Comparison of ENCODE assay signal across 1 cellular context in genomic region chr7:43726466-43726865, GRCh38.
TF ChIP-seq lines count a peak whose summit lies in the region.

No MANE protein-coding gene starts in this region.

TF ChIP-seq in HepG2, 621 proteins besides CTCF, POLR2A, EP300 and RAD21:
- TF ChIP-seq MAFK (conservative IDR thresholded peaks at IDR 0.05 in 1 of 2, IDR thresholded peaks at IDR 0.05 in 1 of 2; ENCODE audit: low read length in 2 of 2) = no peak
- no peak for TF ChIP-seq CENPT (CRISPR knock-in tag; IDR thresholded peaks at IDR 0.05; ENCODE audit: low read depth)
- no peak for TF ChIP-seq MBNL3 (CRISPR knock-in tag; conservative IDR thresholded peaks at IDR 0.05)
- no peak for TF ChIP-seq CC2D1A (CRISPR knock-in tag; IDR thresholded peaks at IDR 0.05)
- no peak for TF ChIP-seq ERF (CRISPR knock-in tag; IDR thresholded peaks at IDR 0.05)
- no peak for TF ChIP-seq AHDC1 (CRISPR knock-in tag; IDR thresholded peaks at IDR 0.05; ENCODE audit: borderline replicate concordance)
- TF ChIP-seq ZNF512 (CRISPR knock-in tag; IDR thresholded peaks at IDR 0.05) = no peak
- no peak for TF ChIP-seq JDP2 (CRISPR knock-in tag; IDR thresholded peaks at IDR 0.05; ENCODE audit: borderline replicate concordance)
- no peak for TF ChIP-seq HHEX (CRISPR knock-in tag; IDR thresholded peaks at IDR 0.05)
- no peak for TF ChIP-seq ZNF75D (CRISPR knock-in tag; IDR thresholded peaks at IDR 0.05; ENCODE audit: borderline replicate concordance)
- no peak for TF ChIP-seq ELK4 (CRISPR knock-in tag; IDR thresholded peaks at IDR 0.05; ENCODE audit: borderline replicate concordance)
- TF ChIP-seq ZNF883 (CRISPR knock-in tag; IDR thresholded peaks at IDR 0.05; ENCODE audit: not compliant biosample characterization) = no peak
TF ChIP-seq in HepG2: peak in this region for 0.
